14 cellular contexts compared by ENCODE assay signal in the genomic region with DNA sequence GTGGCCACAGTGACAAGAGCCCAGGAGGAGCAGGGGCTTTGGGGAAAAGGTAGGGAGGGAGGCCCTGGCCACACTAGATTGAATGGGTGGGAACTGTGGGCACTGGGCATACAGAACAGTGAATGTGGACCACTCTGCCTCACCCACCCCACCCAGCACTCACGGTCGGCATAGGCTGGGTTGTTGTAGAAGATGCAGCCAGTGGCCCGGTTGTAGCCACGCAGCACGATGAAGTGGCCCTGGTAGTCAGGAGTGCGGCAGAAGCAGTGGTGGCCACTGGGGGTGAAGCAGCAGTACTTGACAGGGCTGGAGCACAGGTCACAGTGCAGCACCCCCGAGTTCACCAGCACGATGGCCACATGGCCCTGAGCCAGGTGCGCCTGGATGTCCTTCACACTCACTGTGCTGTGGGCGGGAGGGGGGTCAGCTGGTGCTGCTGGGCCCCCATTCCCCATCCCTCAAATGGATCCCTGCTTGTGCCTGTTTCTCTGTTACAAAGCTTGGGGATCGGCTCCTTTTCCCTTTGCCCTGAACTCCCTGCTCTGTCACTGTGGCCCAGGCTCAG. TPM values are rescaled to one million over a fixed set of nuclear protein-coding genes. Genes with fewer than 3 reads are reported as not detected.
"Had no signal": no experiment of that assay in that cellular context is flagged by ENCODE, and none has a peak within 500 bp of the region (broad histone marks: within the 10 kb centered on the region; RNA-seq: fewer than 3 reads in every experiment).

No MANE protein-coding gene starts in this region.

- H3K27ac ChIP-seq: ascending aorta, cardiac muscle cell, VCaP had no signal

- H3K27me3 ChIP-seq: ascending aorta, cardiac muscle cell, tibial artery had no signal

- H3K27ac Mint-ChIP-seq: activated CD4-positive, alpha-beta memory T cell treated with anti-CD3 and anti-CD28 coated beads for 36 hours; naive thymus-derived CD8-positive, alpha-beta T cell; progenitor cell of endocrine pancreas had no signal

- H3K9me3 ChIP-seq: ascending aorta, lower lobe of right lung, tibial artery had no signal

- H3K9me3 Mint-ChIP-seq: activated CD4-positive, alpha-beta memory T cell treated with anti-CD3 and anti-CD28 coated beads for 36 hours; activated T-cell treated with anti-CD3 and anti-CD28 coated beads, Interleukin-2, amount 50 U/mL, for 72 hours; naive thymus-derived CD8-positive, alpha-beta T cell had no signal

- DNase-seq: activated CD4-positive, alpha-beta memory T cell treated with anti-CD3 and anti-CD28 coated beads for 36 hours; activated gamma-delta T cell treated with Interleukin-2 at 50 U/mL for 16 hours; activated T-cell treated with anti-CD3 and anti-CD28 coated beads, Interleukin-2, amount 50 U/mL, for 72 hours; foreskin melanocyte; lower lobe of right lung; naive thymus-derived CD8-positive, alpha-beta T cell; stimulated activated CD4-positive, alpha-beta T cell treated with anti-CD3 and anti-CD28 coated beads, Interleukin-12 subunit alpha, Interleukin-12 subunit beta, amount 100 ng/mL, for 4 hours; tibial artery had no signal

- H3K4me3 Mint-ChIP-seq: activated CD4-positive, alpha-beta memory T cell treated with anti-CD3 and anti-CD28 coated beads for 36 hours; activated T-cell treated with anti-CD3 and anti-CD28 coated beads, Interleukin-2, amount 50 U/mL, for 72 hours had no signal

- ATAC-seq: activated T-cell treated with anti-CD3 and anti-CD28 coated beads, Interleukin-2, amount 50 U/mL, for 72 hours; naive thymus-derived CD8-positive, alpha-beta T cell had no signal

- H3K4me3 ChIP-seq: ascending aorta, cardiac muscle cell, lower lobe of right lung, tibial artery had no signal

- H3K27me3 Mint-ChIP-seq: activated CD4-positive, alpha-beta memory T cell treated with anti-CD3 and anti-CD28 coated beads for 36 hours; naive thymus-derived CD8-positive, alpha-beta T cell; progenitor cell of endocrine pancreas had no signal

RNA-seq across cellular contexts. Expression of gene UPB1, which starts 48.6 kb away (rescaled TPM):
- total RNA-seq: ascending aorta, SK-MEL-5 had no signal
- polyA plus RNA-seq: keratinocyte had no signal

RNA-seq across cellular contexts. Expression of gene LRRC75B, which starts 49.1 kb away (rescaled TPM):
- total RNA-seq: naive thymus-derived CD8-positive, alpha-beta T cell had no signal

RNA-seq across cellular contexts. Expression of gene GGT1, which starts 59.2 kb away (rescaled TPM):
- total RNA-seq: ascending aorta had no signal
